Comparison of ENCODE assay signal across 23 cellular contexts in genomic region chr6:33185190-33185589, GRCh38. TPM values are rescaled to one million over a fixed set of nuclear protein-coding genes. Genes with fewer than 3 reads are reported as not detected.
DNase-seq lines count a peak whose midpoint lies in the region; ATAC-seq, FAIRE-seq and TF ChIP-seq lines count a peak whose summit lies in the region.
"Had no signal": no experiment of that assay in that cellular context is flagged by ENCODE, and none has a peak within 500 bp of the region (broad histone marks: within the 10 kb centered on the region; RNA-seq: fewer than 3 reads in every experiment).

No MANE protein-coding gene starts in this region.

- H3K4me1 ChIP-seq in kidney (ENCODE audit: control insufficient read depth in 1 of 2, insufficient read depth in 1 of 2, low read depth in 1 of 2, low read length in 2 of 2): no peaks in the 10 kb centered on the region
- no peaks in the 10 kb centered on the region for H3K4me1 ChIP-seq in sigmoid colon

- no peak overlapping the region for H3K4me3 ChIP-seq in kidney (ENCODE audit: low read length in 2 of 2)
- H3K4me3 ChIP-seq in sigmoid colon: no peak overlapping the region
- H3K4me3 ChIP-seq: GM12878, Peyer's patch, SJCRH30 had no signal

- peaks cover 24% of the 10 kb centered on the region for H3K4me1 Mint-ChIP-seq in activated CD8-positive, alpha-beta T cell treated with anti-CD3 and anti-CD28 coated beads, Interleukin-2, amount 10 ng/mL, durations not matched to agents 7 days and 5 days (ENCODE audit: low read depth)
- H3K4me1 Mint-ChIP-seq in activated CD8-positive, alpha-beta T cell treated with anti-CD3 and anti-CD28 coated beads for 36 hours (ENCODE audit: low read depth): peaks cover 19% of the 10 kb centered on the region
- peaks cover 24 to 31% (median 25%) of the 10 kb centered on the region in 3 donors for H3K4me1 Mint-ChIP-seq in T-cell
- H3K4me1 Mint-ChIP-seq in nephron progenitor cell: peaks cover 25% of the 10 kb centered on the region

- H3K9ac ChIP-seq in kidney (ENCODE audit: low read length in 2 of 2): no peak overlapping the region

- H3K36me3 ChIP-seq in kidney (ENCODE audit: control insufficient read depth in 1 of 2, insufficient read depth in 2 of 2, low read length in 2 of 2) (no peaks in the 10 kb centered on the region), sigmoid colon (no peaks in the 10 kb centered on the region)
- H3K36me3 ChIP-seq: Peyer's patch, SJCRH30 had no signal

- H3K27me3 ChIP-seq in sigmoid colon: no peaks in the 10 kb centered on the region
- H3K27me3 ChIP-seq: Peyer's patch, SJCRH30 had no signal

- no peak overlapping the region for H3K4me3 Mint-ChIP-seq in activated CD8-positive, alpha-beta T cell treated with anti-CD3 and anti-CD28 coated beads, Interleukin-2, amount 10 ng/mL, durations not matched to agents 7 days and 5 days
- H3K4me3 Mint-ChIP-seq in activated CD8-positive, alpha-beta T cell treated with anti-CD3 and anti-CD28 coated beads for 36 hours: no peak overlapping the region
- H3K4me3 Mint-ChIP-seq in T-cell: no peak overlapping the region
- H3K4me3 Mint-ChIP-seq in nephron progenitor cell: no peak overlapping the region
- H3K4me3 Mint-ChIP-seq: H9, HFFc6 had no signal

- H3K9me3 Mint-ChIP-seq in activated CD8-positive, alpha-beta T cell treated with anti-CD3 and anti-CD28 coated beads, Interleukin-2, amount 10 ng/mL, durations not matched to agents 7 days and 5 days (ENCODE audit: insufficient read depth): peaks cover 15% of the 10 kb centered on the region
- H3K9me3 Mint-ChIP-seq in activated CD8-positive, alpha-beta T cell treated with anti-CD3 and anti-CD28 coated beads for 36 hours: peaks cover 16% of the 10 kb centered on the region
- H3K9me3 Mint-ChIP-seq in T-cell (peaks cover 10 to 14% (median 13%) of the 10 kb centered on the region in 3 donors), nephron progenitor cell (peaks cover 4% of the 10 kb centered on the region)
- H3K9me3 Mint-ChIP-seq: H9, HFFc6 had no signal

- H3K27me3 Mint-ChIP-seq in activated CD8-positive, alpha-beta T cell treated with anti-CD3 and anti-CD28 coated beads, Interleukin-2, amount 10 ng/mL, durations not matched to agents 7 days and 5 days (ENCODE audit: low read depth): peaks cover 20% of the 10 kb centered on the region
- peaks cover 2% of the 10 kb centered on the region for H3K27me3 Mint-ChIP-seq in activated CD8-positive, alpha-beta T cell treated with anti-CD3 and anti-CD28 coated beads for 36 hours
- peaks cover 16 to 34% of the 10 kb centered on the region in 2 donors for H3K27me3 Mint-ChIP-seq in T-cell
- peaks cover 79% of the 10 kb centered on the region for H3K27me3 Mint-ChIP-seq in nephron progenitor cell (ENCODE audit: low read depth, poor library complexity)

- CTCF ChIA-PET in activated CD8-positive, alpha-beta T cell treated with anti-CD3 and anti-CD28 coated beads, Interleukin-2, amount 10 ng/mL, durations not matched to agents 7 days and 5 days (lab: Charles Lee): no interaction called here
- CTCF ChIA-PET in activated CD8-positive, alpha-beta T cell treated with anti-CD3 and anti-CD28 coated beads for 36 hours (lab: Charles Lee): no interaction called here
- CTCF ChIA-PET in T-cell (lab: Charles Lee): no interaction called here

- FAIRE-seq in kidney (lab: Jason Lieb, UNC): no peak
- FAIRE-seq: GM12878 had no signal

- DNase-seq in activated CD8-positive, alpha-beta T cell treated with anti-CD3 and anti-CD28 coated beads, Interleukin-2, amount 10 ng/mL, durations not matched to agents 7 days and 5 days: no peak
- no peak for DNase-seq in activated CD8-positive, alpha-beta T cell treated with anti-CD3 and anti-CD28 coated beads for 36 hours
- no peak for DNase-seq in T-cell
- peak; percentile 70 for DNase-seq in kidney
- DNase-seq in sigmoid colon: no peak
- no peak for DNase-seq in nephron progenitor cell
- DNase-seq: AML-193; C1 segment of cervical spinal cord; CD8-positive, alpha-beta T cell; DND-41; H9; HFFc6; Karpas-422; NCI-H1694; NCI-H2081; NCI-H2171; NCI-H345; NCI-H524 treated with DMSO at 0.1 percent for 48 hours; NCI-H82; Peyer's patch; SJCRH30 had no signal

- intact Hi-C loops in activated CD8-positive, alpha-beta T cell treated with anti-CD3 and anti-CD28 coated beads for 36 hours (cut with micrococcal nuclease): no loop called here
- intact Hi-C loops in kidney (cut with DNase I): no loop called here
- intact Hi-C loops in sigmoid colon (cut with DNase I): no loop called here

- peaks cover 23% of the 10 kb centered on the region for H3K36me3 Mint-ChIP-seq in activated CD8-positive, alpha-beta T cell treated with anti-CD3 and anti-CD28 coated beads, Interleukin-2, amount 10 ng/mL, durations not matched to agents 7 days and 5 days (ENCODE audit: low read depth)
- peaks cover 18% of the 10 kb centered on the region for H3K36me3 Mint-ChIP-seq in activated CD8-positive, alpha-beta T cell treated with anti-CD3 and anti-CD28 coated beads for 36 hours (ENCODE audit: low read depth)
- H3K36me3 Mint-ChIP-seq in T-cell (peaks cover 37% of the 10 kb centered on the region), nephron progenitor cell (ENCODE audit: low read depth) (no peaks in the 10 kb centered on the region)

- no peak for TF ChIP-seq POLR2A in sigmoid colon (IDR thresholded peaks at IDR 0.05)

- no peak for ATAC-seq in activated CD8-positive, alpha-beta T cell treated with anti-CD3 and anti-CD28 coated beads, Interleukin-2, amount 10 ng/mL, durations not matched to agents 7 days and 5 days
- ATAC-seq in activated CD8-positive, alpha-beta T cell treated with anti-CD3 and anti-CD28 coated beads for 36 hours: no peak
- no peak for ATAC-seq in T-cell (replicated peaks in 1 of 4)
- ATAC-seq: CD8-positive, alpha-beta T cell; GM12878 had no signal

- no peak for TF ChIP-seq CTCF in activated CD8-positive, alpha-beta T cell treated with anti-CD3 and anti-CD28 coated beads for 36 hours (IDR thresholded peaks at IDR 0.05)
- TF ChIP-seq CTCF in kidney (IDR thresholded peaks at IDR 0.05; ENCODE audit: borderline replicate concordance, extremely low read depth, insufficient read depth): no peak
- no peak for TF ChIP-seq CTCF in sigmoid colon (IDR thresholded peaks at IDR 0.05)
- no peak for TF ChIP-seq CTCF in nephron progenitor cell (IDR thresholded peaks at IDR 0.05)

- WGBS in sigmoid colon, 2 donors: 75 to 79% methylated on average over 9 of the region's 9 CpGs

- H3K27ac Mint-ChIP-seq in activated CD8-positive, alpha-beta T cell treated with anti-CD3 and anti-CD28 coated beads, Interleukin-2, amount 10 ng/mL, durations not matched to agents 7 days and 5 days: peak overlapping the region; percentile 97
- H3K27ac Mint-ChIP-seq in activated CD8-positive, alpha-beta T cell treated with anti-CD3 and anti-CD28 coated beads for 36 hours: no peak overlapping the region
- H3K27ac Mint-ChIP-seq in T-cell: peak overlapping the region; percentile 34 to 70
- no peak overlapping the region for H3K27ac Mint-ChIP-seq in nephron progenitor cell
- H3K27ac Mint-ChIP-seq: H9, HFFc6 had no signal

- POLR2A ChIA-PET in activated CD8-positive, alpha-beta T cell treated with anti-CD3 and anti-CD28 coated beads, Interleukin-2, amount 10 ng/mL, durations not matched to agents 7 days and 5 days (lab: Charles Lee): no interaction called here
- POLR2A ChIA-PET in activated CD8-positive, alpha-beta T cell treated with anti-CD3 and anti-CD28 coated beads for 36 hours (lab: Charles Lee): no interaction called here
- POLR2A ChIA-PET in T-cell (lab: Charles Lee): no interaction called here

- no peak for TF ChIP-seq EP300 in sigmoid colon (IDR thresholded peaks at IDR 0.05)

- no peaks in the 10 kb centered on the region for H3K9me3 ChIP-seq in kidney (ENCODE audit: control insufficient read depth in 1 of 2, low read length in 2 of 2)
- H3K9me3 ChIP-seq in sigmoid colon: no peaks in the 10 kb centered on the region
- H3K9me3 ChIP-seq: Peyer's patch, SJCRH30 had no signal

- H3K27ac ChIP-seq in kidney (ENCODE audit: low read depth in 2 of 2, low read length in 2 of 2): no peak overlapping the region
- no peak overlapping the region for H3K27ac ChIP-seq in sigmoid colon
- H3K27ac ChIP-seq: Peyer's patch, SJCRH30 had no signal

RNA-seq across cellular contexts. Expression of gene COL11A2, which starts 7.1 kb away (rescaled TPM):
- under 1 TPM; 0.71 to 0.83 TPM for total RNA-seq in activated CD8-positive, alpha-beta T cell treated with anti-CD3 and anti-CD28 coated beads, Interleukin-2, amount 10 ng/mL, durations not matched to agents 7 days and 5 days
- total RNA-seq in activated CD8-positive, alpha-beta T cell treated with anti-CD3 and anti-CD28 coated beads for 36 hours: 1 to 10 TPM; 1.3 to 1.4 TPM
- 1 to 10 TPM; 1.3 to 9.7 (median 2.7) TPM for total RNA-seq in T-cell
- 0.85 TPM for total RNA-seq in kidney
- 2.3 TPM for polyA plus RNA-seq in kidney (ENCODE audit: insufficient read depth, low read depth, low replicate concordance)
- total RNA-seq in sigmoid colon: 1 to 10 TPM in 1 of 4 donors, under 1 TPM in 2, not detected in 1; 0.16 to 1.4 (median 0.41) TPM
- under 1 TPM in 1 of 3 donors, not detected in 2; 0.60 TPM for polyA plus RNA-seq in sigmoid colon

RNA-seq across cellular contexts. Expression of gene RXRB, which starts 15.3 kb away (rescaled TPM):
- total RNA-seq in activated CD8-positive, alpha-beta T cell treated with anti-CD3 and anti-CD28 coated beads, Interleukin-2, amount 10 ng/mL, durations not matched to agents 7 days and 5 days: 10 to 100 TPM; 33.5 to 34.5 TPM
- 10 to 100 TPM; 41.2 to 41.9 TPM for total RNA-seq in activated CD8-positive, alpha-beta T cell treated with anti-CD3 and anti-CD28 coated beads for 36 hours
- total RNA-seq in T-cell (100 to 1,000 TPM in 2 of 5 donors, 10 to 100 TPM in 3; 65.5 to 104 (median 96.4) TPM), kidney (52.2 TPM), sigmoid colon (10 to 100 TPM; 27.8 to 32.4 (median 30.4) TPM)
- polyA plus RNA-seq in kidney (ENCODE audit: insufficient read depth, low read depth, low replicate concordance) (35.7 TPM), sigmoid colon (10 to 100 TPM; 15.6 to 33.2 (median 16.2) TPM)

RNA-seq across cellular contexts. Expression of gene SLC39A7, which starts 15.5 kb away (rescaled TPM):
- 10 to 100 TPM; 45.6 to 50.8 TPM for total RNA-seq in activated CD8-positive, alpha-beta T cell treated with anti-CD3 and anti-CD28 coated beads, Interleukin-2, amount 10 ng/mL, durations not matched to agents 7 days and 5 days
- 10 to 100 TPM; 43.1 to 43.3 TPM for total RNA-seq in activated CD8-positive, alpha-beta T cell treated with anti-CD3 and anti-CD28 coated beads for 36 hours
- total RNA-seq in T-cell (10 to 100 TPM; 19.1 to 44.0 (median 41.3) TPM), kidney (83.3 TPM), sigmoid colon (10 to 100 TPM; 48.7 to 52.1 (median 49.8) TPM)
- polyA plus RNA-seq in kidney (ENCODE audit: insufficient read depth, low read depth, low replicate concordance) (118 TPM), sigmoid colon (100 to 1,000 TPM in 1 of 3 donors, 10 to 100 TPM in 2; 31.2 to 189 (median 31.2) TPM)

RNA-seq across cellular contexts. Expression of gene HSD17B8, which starts 19.3 kb away (rescaled TPM):
- total RNA-seq in activated CD8-positive, alpha-beta T cell treated with anti-CD3 and anti-CD28 coated beads, Interleukin-2, amount 10 ng/mL, durations not matched to agents 7 days and 5 days: 10 to 100 TPM; 13.9 to 14.1 TPM
- 10 to 100 TPM; 40.6 to 42.0 TPM for total RNA-seq in activated CD8-positive, alpha-beta T cell treated with anti-CD3 and anti-CD28 coated beads for 36 hours
- 10 to 100 TPM; 13.9 to 27.7 (median 24.4) TPM for total RNA-seq in T-cell
- 26.6 TPM for total RNA-seq in kidney
- polyA plus RNA-seq in kidney (ENCODE audit: insufficient read depth, low read depth, low replicate concordance): 83.0 TPM
- total RNA-seq in sigmoid colon: 10 to 100 TPM in 3 of 4 donors, not detected in 1; 17.3 to 19.0 (median 18.9) TPM
- polyA plus RNA-seq in sigmoid colon: 10 to 100 TPM; 18.6 to 27.3 (median 21.3) TPM
- total RNA-seq: A172 had no signal

RNA-seq across cellular contexts. Expression of gene RING1, which starts 23.1 kb away (rescaled TPM):
- total RNA-seq in activated CD8-positive, alpha-beta T cell treated with anti-CD3 and anti-CD28 coated beads, Interleukin-2, amount 10 ng/mL, durations not matched to agents 7 days and 5 days: 10 to 100 TPM; 39.8 to 44.6 TPM
- 10 to 100 TPM; 26.8 to 27.5 TPM for total RNA-seq in activated CD8-positive, alpha-beta T cell treated with anti-CD3 and anti-CD28 coated beads for 36 hours
- total RNA-seq in T-cell (10 to 100 TPM; 37.7 to 43.8 (median 42.6) TPM), kidney (47.2 TPM), sigmoid colon (10 to 100 TPM; 13.2 to 18.1 (median 17.1) TPM)
- polyA plus RNA-seq in kidney (ENCODE audit: insufficient read depth, low read depth, low replicate concordance) (48.6 TPM), sigmoid colon (10 to 100 TPM; 27.7 to 36.0 (median 32.7) TPM)

Comparison
In these comparisons a context has a peak if more than half of its experiments do, and no peak if none do; other contexts are left out.
1. H3K27ac Mint-ChIP-seq: peak in activated CD8-positive, alpha-beta T cell treated with anti-CD3 and anti-CD28 coated beads, Interleukin-2, amount 10 ng/mL, durations not matched to agents 7 days and 5 days (single experiment) and T-cell (2 of 2); none in activated CD8-positive, alpha-beta T cell treated with anti-CD3 and anti-CD28 coated beads for 36 hours (single experiment) and nephron progenitor cell (single experiment).